15 cellular contexts compared by ENCODE assay signal in genomic region chr10:123272171-123272570, GRCh38.
A peak's percentile ranks its signal among the peaks of the same experiment; 100 is the strongest.
DNase-seq lines count a peak whose midpoint lies in the region; ATAC-seq and TF ChIP-seq lines count a peak whose summit lies in the region.
"Had no signal": no experiment of that assay in that cellular context is flagged by ENCODE, and none has a peak within 500 bp of the region (broad histone marks: within the 10 kb centered on the region; RNA-seq: fewer than 3 reads in every experiment).

No MANE protein-coding gene starts in this region.

- H3K36me3 Mint-ChIP-seq in Calu3 (ENCODE audit: insufficient read depth, unreplicated experiment) = no peaks in the 10 kb centered on the region

- H3K36me3 ChIP-seq in Panc1 (ENCODE audit: control insufficient read depth, insufficient read depth, low read length) = no peaks in the 10 kb centered on the region
- H3K36me3 ChIP-seq: lower lobe of right lung had no signal

- H3K27ac ChIP-seq in C4-2B (no peak overlapping the region), Panc1 (ENCODE audit: low read length) (no peak overlapping the region)
- H3K27ac ChIP-seq: hepatocyte, lower lobe of right lung had no signal

- H3K9me3 Mint-ChIP-seq in Calu3 (ENCODE audit: low read depth, unreplicated experiment) = no peaks in the 10 kb centered on the region

- in situ Hi-C loops in Panc1 (cut with HindIII; ENCODE audit: low pct_unique_long_range_greater_than_20kb, low sequenced_read_pairs) = no loop called here

- H3K4me3 ChIP-seq in GM12875 (ENCODE audit: low read depth, low read length) = no peak overlapping the region
- no peak overlapping the region for H3K4me3 ChIP-seq in Panc1 (ENCODE audit: low read depth in 2 of 2, low read length in 2 of 2)
- H3K4me3 ChIP-seq: hepatocyte, lower lobe of right lung had no signal

- DNase-seq in Panc1 (ENCODE audit: low read depth, low spot score) (no peak), iPS-NIHi7 (ENCODE audit: extremely low spot score) (peak; percentile 31), cortex of kidney (lab: John Stamatoyannopoulos, UW) (no peak), Calu3 (no peak)
- DNase-seq: activated CD8-positive, alpha-beta T cell treated with anti-CD3 and anti-CD28 coated beads, Interleukin-2, amount 10 ng/mL, durations not matched to agents 7 days and 5 days; activated naive CD4-positive, alpha-beta T cell treated with anti-CD3 and anti-CD28 coated beads, Interleukin-2, amount 50 U/mL, for 16 hours; caudate nucleus; lower lobe of right lung; MM.1S; T1000 had no signal

- H3K4me3 Mint-ChIP-seq in Calu3 (ENCODE audit: low read depth, unreplicated experiment) = no peak overlapping the region
- H3K4me3 Mint-ChIP-seq: activated CD8-positive, alpha-beta T cell treated with anti-CD3 and anti-CD28 coated beads, Interleukin-2, amount 10 ng/mL, durations not matched to agents 7 days and 5 days had no signal

- POLR2A ChIA-PET in Panc1 (lab: Charles Lee) = no interaction called here

- no peaks in the 10 kb centered on the region for H3K4me1 Mint-ChIP-seq in Calu3 (ENCODE audit: low read depth, unreplicated experiment)

- no peaks in the 10 kb centered on the region for H3K27me3 ChIP-seq in Panc1 (ENCODE audit: control insufficient read depth, insufficient read depth, low read length)

- H3K27me3 Mint-ChIP-seq in Calu3 (ENCODE audit: unreplicated experiment) = peaks cover 10% of the 10 kb centered on the region

- no peaks in the 10 kb centered on the region for H3K9me3 ChIP-seq in Panc1 (ENCODE audit: control insufficient read depth, insufficient read depth, low read depth, low read length)
- H3K9me3 ChIP-seq: lower lobe of right lung had no signal

- ATAC-seq in Panc1 (no peak), HG03139 (IDR thresholded peaks at IDR 0.05; ENCODE audit: unreplicated experiment) (no peak), HG03442 (IDR thresholded peaks at IDR 0.05; ENCODE audit: unreplicated experiment) (no peak)
- ATAC-seq: activated CD8-positive, alpha-beta T cell treated with anti-CD3 and anti-CD28 coated beads, Interleukin-2, amount 10 ng/mL, durations not matched to agents 7 days and 5 days; lower lobe of right lung had no signal

- no peak overlapping the region for H3K27ac Mint-ChIP-seq in Calu3 (ENCODE audit: unreplicated experiment)
- H3K27ac Mint-ChIP-seq: activated CD8-positive, alpha-beta T cell treated with anti-CD3 and anti-CD28 coated beads, Interleukin-2, amount 10 ng/mL, durations not matched to agents 7 days and 5 days had no signal

- intact Hi-C loops in Panc1 (cut with micrococcal nuclease; ENCODE audit: unreplicated experiment) (no loop called here), Calu3 (cut with micrococcal nuclease; ENCODE audit: unreplicated experiment) (loop anchor here (10.0 kb wide), 1 partner anchor 137 kb away; the partner anchor contains the start of gene HMX3)

- TF ChIP-seq CTCF in C4-2B (conservative IDR thresholded peaks at IDR 0.05) (peak; percentile 43), GM12875 (IDR thresholded peaks at IDR 0.05; ENCODE audit: borderline replicate concordance, insufficient read depth, low read depth, low read length) (0 out of 2 replicates have a peak, but pooled peaks have one; percentile 1), Panc1 (IDR thresholded peaks at IDR 0.05) (peak; percentile 63), Calu3 (IDR thresholded peaks at IDR 0.05; ENCODE audit: unreplicated experiment) (no peak)

- BruUV-seq in Panc1 (replicated peaks; lab: Mats Ljungman, UMichigan) (no TSS peak), Calu3 (replicated peaks; lab: Mats Ljungman, UMichigan) (no TSS peak)

- CTCF ChIA-PET in Panc1 (lab: Charles Lee) = no interaction called here
- CTCF ChIA-PET in Calu3 (lab: Charles Lee) = no interaction called here

- H3K4me1 ChIP-seq in Panc1 (ENCODE audit: control insufficient read depth, insufficient read depth, low read length) = no peaks in the 10 kb centered on the region
- H3K4me1 ChIP-seq: lower lobe of right lung had no signal
